30 cellular contexts compared by ENCODE assay signal in genomic region chr2:81073412-81073811, GRCh38.
"Had no signal": no experiment of that assay in that cellular context is flagged by ENCODE, and none has a peak within 500 bp of the region (broad histone marks: within the 10 kb centered on the region; RNA-seq: fewer than 3 reads in every experiment).

No MANE protein-coding gene starts in this region.

- H3K9me3 ChIP-seq: ovary, stomach, thoracic aorta, thyroid gland, tibial nerve, upper lobe of left lung, vagina had no signal

- H3K4me2 ChIP-seq: neural progenitor cell, smooth muscle cell had no signal

- H3K27ac Mint-ChIP-seq: natural killer cell; nephron; neural progenitor cell; progenitor cell of endocrine pancreas; stimulated activated memory B cell treated with anti-CD40 and anti-IgM and Interleukin-4, amounts not matched to agents 10 μg/mL and 1 μg/mL and 100 μg/mL, for 72 hours had no signal

- H2AFZ ChIP-seq: neural progenitor cell, parathyroid adenoma had no signal

- H3K36me3 ChIP-seq: neural progenitor cell, ovary, spleen, stomach, thoracic aorta, thyroid gland, tibial nerve, upper lobe of left lung, vagina had no signal

- H3K27ac ChIP-seq: neural progenitor cell, ovary, parathyroid adenoma, psoas muscle, skin epidermis, spleen, stomach, thoracic aorta, thyroid gland, tibial nerve, upper lobe of left lung, vagina had no signal

- H3K27me3 Mint-ChIP-seq: progenitor cell of endocrine pancreas; stimulated activated memory B cell treated with anti-CD40 and anti-IgM and Interleukin-4, amounts not matched to agents 10 μg/mL and 1 μg/mL and 100 μg/mL, for 72 hours had no signal

- H3K4me1 ChIP-seq: parathyroid adenoma, psoas muscle, spleen, stomach, thyroid gland, tibial nerve, upper lobe of left lung, vagina had no signal

- H3K4me3 Mint-ChIP-seq: natural killer cell; nephron; neural progenitor cell; stimulated activated memory B cell treated with anti-CD40 and anti-IgM and Interleukin-4, amounts not matched to agents 10 μg/mL and 1 μg/mL and 100 μg/mL, for 72 hours had no signal

- H3K9me3 Mint-ChIP-seq: nephron; neural progenitor cell; stimulated activated memory B cell treated with anti-CD40 and anti-IgM and Interleukin-4, amounts not matched to agents 10 μg/mL and 1 μg/mL and 100 μg/mL, for 72 hours had no signal

- H3K79me2 ChIP-seq: parathyroid adenoma had no signal

- H3K4me3 ChIP-seq: neural progenitor cell, ovary, psoas muscle, skin epidermis, smooth muscle cell, spleen, stomach, thoracic aorta, thyroid gland, tibial nerve, upper lobe of left lung, vagina had no signal

- ATAC-seq: natural killer cell; psoas muscle; right cardiac atrium; sciatic nerve; stimulated activated memory B cell treated with anti-CD40 and anti-IgM and Interleukin-4, amounts not matched to agents 10 μg/mL and 1 μg/mL and 100 μg/mL, for 72 hours; stimulated activated naive CD8-positive, alpha-beta T cell treated with anti-CD3 and anti-CD28 coated beads, Interleukin-15, Interleukin-2, amounts not matched to agents 100 U/mL and 50 U/mL, for 24 hours had no signal

- H3K9ac ChIP-seq: neural progenitor cell, parathyroid adenoma had no signal

- FAIRE-seq: urothelium cell line had no signal

- H3K4me1 Mint-ChIP-seq: natural killer cell; nephron; stimulated activated memory B cell treated with anti-CD40 and anti-IgM and Interleukin-4, amounts not matched to agents 10 μg/mL and 1 μg/mL and 100 μg/mL, for 72 hours had no signal

- DNase-seq: natural killer cell; occipital lobe; ovary; posterior cingulate gyrus; psoas muscle; right cardiac atrium; spleen; stimulated activated CD4-positive, alpha-beta T cell treated with anti-CD3 and anti-CD28 coated beads, Interleukin-12 subunit alpha, Interleukin-12 subunit beta, amount 100 ng/mL, for 4 hours; stimulated activated CD4-positive, alpha-beta T cell treated with anti-CD3 and anti-CD28 coated beads, Interleukin-1b, Interleukin-23, amount 100 ng/mL, for 48 hours; stimulated activated CD4-positive, alpha-beta T cell treated with anti-CD3 and anti-CD28 coated beads, Interleukin-4, amount 100 ng/mL, for 1 hour; stimulated activated CD4-positive, alpha-beta T cell treated with anti-CD3 and anti-CD28 coated beads, Interleukin-4, amount 100 ng/mL, for 4 hours; stimulated activated CD8-positive, alpha-beta memory T cell treated with anti-CD3 and anti-CD28 coated beads, Interleukin-4, amount 100 ng/mL, for 48 hours; stimulated activated naive CD4-positive, alpha-beta T cell; stimulated activated naive CD8-positive, alpha-beta T cell treated with anti-CD3 and anti-CD28 coated beads, Interleukin-15, Interleukin-2, amounts not matched to agents 100 U/mL and 50 U/mL, for 24 hours; stomach; thyroid gland; trophoblast cell; upper lobe of left lung had no signal

- H3K27me3 ChIP-seq: neural progenitor cell, ovary, spleen, stomach, thyroid gland, tibial nerve, upper lobe of left lung, vagina had no signal
